8 cellular contexts compared by ENCODE assay signal in the genomic region with DNA sequence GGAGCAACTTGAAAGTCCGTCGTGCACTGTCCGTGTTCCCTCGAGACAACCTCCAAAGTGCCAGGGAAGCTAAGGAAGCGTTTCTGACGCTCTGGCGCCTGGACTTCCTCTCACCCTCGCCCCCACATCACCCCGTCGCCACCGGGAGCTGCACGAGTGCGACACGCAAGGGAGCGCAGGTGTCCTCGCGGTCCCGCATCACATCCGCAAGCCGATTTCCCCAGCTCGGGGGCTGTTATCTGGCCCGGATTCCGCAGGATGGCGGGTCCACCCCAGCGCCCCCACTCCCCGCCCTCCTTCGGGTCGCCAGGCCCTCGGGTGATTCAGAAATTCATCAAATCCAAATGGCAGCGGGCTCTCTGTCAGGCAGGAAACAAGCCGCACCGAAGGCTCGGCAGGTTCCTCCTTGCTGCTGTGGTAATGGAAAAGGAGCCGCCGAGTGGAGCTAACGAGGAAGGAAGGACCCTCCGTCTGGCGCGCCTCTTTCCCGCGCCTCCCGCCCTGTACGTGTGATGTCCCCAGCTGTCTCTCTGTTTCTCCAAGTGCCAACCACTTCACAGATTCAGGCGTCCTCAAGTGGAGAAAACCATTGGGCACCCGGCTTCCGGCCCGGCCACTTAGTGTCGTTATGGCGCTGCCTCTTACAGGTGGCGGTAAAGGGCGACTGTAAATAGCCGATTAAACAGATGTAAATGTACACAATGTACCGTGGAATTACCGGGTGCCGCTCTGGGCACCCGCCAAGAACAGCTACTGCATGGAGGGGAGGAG. TPM values are rescaled to one million over a fixed set of nuclear protein-coding genes. Genes with fewer than 3 reads are reported as not detected.
A peak's percentile ranks its signal among the peaks of the same experiment; 100 is the strongest.
DNase-seq lines count a peak whose midpoint lies in the region; ATAC-seq and TF ChIP-seq lines count a peak whose summit lies in the region.

No MANE protein-coding gene starts in this region.

- intact Hi-C loops in left colon (cut with DNase I, micrococcal nuclease): loop anchor here in 1 of 2 donors (10.0 kb wide), 1 partner anchor 102 kb away; a partner anchor contains a TSS

- H3K4me3 ChIP-seq in WI38 (ENCODE audit: low read depth, low read length): peak overlapping the region; percentile 78

- ATAC-seq in HG02943 (IDR thresholded peaks at IDR 0.05; ENCODE audit: low read depth, unreplicated experiment) (peak; percentile 41), left colon (peak; percentile 62)

- no peak for TF ChIP-seq CTCF in WI38 (IDR thresholded peaks at IDR 0.05; ENCODE audit: low read depth, low read length)

- DNase-seq in G401 (ENCODE audit: low spot score) (peak; percentile 76), NCI-H2171 (lab: John Stamatoyannopoulos, UW) (peak; percentile 68), caudate nucleus (lab: John Stamatoyannopoulos, UW) (peak in 53 of 61 donors; percentile 7 to 78 (median 52)), left colon (peak; percentile 76), T1000 (lab: John Stamatoyannopoulos, UW) (no peak)
- peak; percentile 40 to 45 for DNase-seq in stimulated activated CD4-positive, alpha-beta T cell treated with anti-CD3 and anti-CD28 coated beads, Interleukin-1b, Interleukin-23, amount 100 ng/mL, for 4 hours (ENCODE audit: low read depth in 2 of 2)

- peak overlapping the region; percentile 70 for H3K27ac ChIP-seq in caudate nucleus (ENCODE audit: low read depth, low read length)

- in situ Hi-C loops in G401 (cut with HindIII; ENCODE audit: low sequenced_read_pairs): no loop called here

RNA-seq across cellular contexts. Expression of a gene that starts 0.9 kb away (rescaled TPM):
- total RNA-seq in G401 (2014; rRNA removed; shearing (Covaris generic)): 9.6 and 11.9 TPM in 2 replicates
- 10 to 100 TPM; 17.6 to 23.8 TPM for total RNA-seq in left colon
